In genomic region chr21:8255094-8255493, GRCh38 we compare ENCODE assay signal across 7 cellular contexts.
A peak's percentile ranks its signal among the peaks of the same experiment; 100 is the strongest.
DNase-seq lines count a peak whose midpoint lies in the region; ATAC-seq lines count a peak whose summit lies in the region.
"Not testable (repeated sequence)": the region's sequence is repeated elsewhere in the genome, so short reads cannot be mapped to it uniquely, and the experiment has no call there.

No MANE protein-coding gene starts in this region.

- not testable (repeated sequence) for H3K36me3 Mint-ChIP-seq in activated CD8-positive, alpha-beta T cell treated with anti-CD3 and anti-CD28 coated beads, Interleukin-2, amount 10 ng/mL, durations not matched to agents 7 days and 5 days (ENCODE audit: low read depth); activated T-cell treated with anti-CD3 and anti-CD28 coated beads, Interleukin-2, amount 50 U/mL, for 72 hours (ENCODE audit: insufficient read depth in 2 of 2); activated naive CD8-positive, alpha-beta T cell treated with anti-CD3 and anti-CD28 coated beads, Interleukin-2, amount 50 U/mL, for 24 hours (ENCODE audit: low read depth)

- H3K9me3 Mint-ChIP-seq in activated CD8-positive, alpha-beta T cell treated with anti-CD3 and anti-CD28 coated beads, Interleukin-2, amount 10 ng/mL, durations not matched to agents 7 days and 5 days (ENCODE audit: insufficient read depth); activated T-cell treated with anti-CD3 and anti-CD28 coated beads, Interleukin-2, amount 50 U/mL, for 72 hours; activated naive CD8-positive, alpha-beta T cell treated with anti-CD3 and anti-CD28 coated beads, Interleukin-2, amount 50 U/mL, for 24 hours: not testable (repeated sequence)

- not testable (repeated sequence) for H3K27ac Mint-ChIP-seq in activated CD8-positive, alpha-beta T cell treated with anti-CD3 and anti-CD28 coated beads, Interleukin-2, amount 10 ng/mL, durations not matched to agents 7 days and 5 days; activated T-cell treated with anti-CD3 and anti-CD28 coated beads, Interleukin-2, amount 50 U/mL, for 72 hours; activated naive CD8-positive, alpha-beta T cell treated with anti-CD3 and anti-CD28 coated beads, Interleukin-2, amount 50 U/mL, for 24 hours

- POLR2A ChIA-PET in activated CD8-positive, alpha-beta T cell treated with anti-CD3 and anti-CD28 coated beads, Interleukin-2, amount 10 ng/mL, durations not matched to agents 7 days and 5 days (lab: Charles Lee): not testable (repeated sequence)

- H3K4me3 Mint-ChIP-seq in activated CD8-positive, alpha-beta T cell treated with anti-CD3 and anti-CD28 coated beads, Interleukin-2, amount 10 ng/mL, durations not matched to agents 7 days and 5 days; activated T-cell treated with anti-CD3 and anti-CD28 coated beads, Interleukin-2, amount 50 U/mL, for 72 hours; activated naive CD8-positive, alpha-beta T cell treated with anti-CD3 and anti-CD28 coated beads, Interleukin-2, amount 50 U/mL, for 24 hours: not testable (repeated sequence)

- DNase-seq in activated CD4-positive, CD25-positive, alpha-beta regulatory T cell treated with anti-CD3 and anti-CD28 coated beads, Interleukin-2, amount 50 U/mL, for 16 hours (ENCODE audit: low read depth, low spot score): peak; percentile 0
- DNase-seq in activated CD8-positive, alpha-beta T cell treated with anti-CD3 and anti-CD28 coated beads, Interleukin-2, amount 10 ng/mL, durations not matched to agents 7 days and 5 days: peak; percentile 19
- DNase-seq in activated T-cell treated with anti-CD3 and anti-CD28 coated beads, Interleukin-2, amount 50 U/mL, for 72 hours: peak; percentile 1 to 25
- peak; percentile 3 for DNase-seq in activated naive CD8-positive, alpha-beta T cell treated with anti-CD3 and anti-CD28 coated beads, Interleukin-2, amount 50 U/mL, for 24 hours
- DNase-seq in left lobe of liver (ENCODE audit: low spot score) (peak; percentile 45), posterior vena cava (ENCODE audit: low spot score) (peak; percentile 18)
- peak; percentile 34 for DNase-seq in stimulated activated CD8-positive, alpha-beta memory T cell treated with anti-CD3 and anti-CD28 coated beads, Interleukin-4, amount 100 ng/mL, for 48 hours

- intact Hi-C loops in posterior vena cava (cut with DNase I): not testable (repeated sequence)

- not testable (repeated sequence) for ATAC-seq in activated CD8-positive, alpha-beta T cell treated with anti-CD3 and anti-CD28 coated beads, Interleukin-2, amount 10 ng/mL, durations not matched to agents 7 days and 5 days; activated T-cell treated with anti-CD3 and anti-CD28 coated beads, Interleukin-2, amount 50 U/mL, for 72 hours (replicated peaks in 1 of 2); activated naive CD8-positive, alpha-beta T cell treated with anti-CD3 and anti-CD28 coated beads, Interleukin-2, amount 50 U/mL, for 24 hours; left lobe of liver

- CTCF ChIA-PET in activated CD8-positive, alpha-beta T cell treated with anti-CD3 and anti-CD28 coated beads, Interleukin-2, amount 10 ng/mL, durations not matched to agents 7 days and 5 days (lab: Charles Lee): not testable (repeated sequence)

- not testable (repeated sequence) for H3K4me1 Mint-ChIP-seq in activated CD8-positive, alpha-beta T cell treated with anti-CD3 and anti-CD28 coated beads, Interleukin-2, amount 10 ng/mL, durations not matched to agents 7 days and 5 days (ENCODE audit: low read depth); activated T-cell treated with anti-CD3 and anti-CD28 coated beads, Interleukin-2, amount 50 U/mL, for 72 hours (ENCODE audit: low read depth); activated naive CD8-positive, alpha-beta T cell treated with anti-CD3 and anti-CD28 coated beads, Interleukin-2, amount 50 U/mL, for 24 hours

- not testable (repeated sequence) for H3K27me3 Mint-ChIP-seq in activated CD8-positive, alpha-beta T cell treated with anti-CD3 and anti-CD28 coated beads, Interleukin-2, amount 10 ng/mL, durations not matched to agents 7 days and 5 days (ENCODE audit: low read depth); activated T-cell treated with anti-CD3 and anti-CD28 coated beads, Interleukin-2, amount 50 U/mL, for 72 hours (ENCODE audit: low read depth); activated naive CD8-positive, alpha-beta T cell treated with anti-CD3 and anti-CD28 coated beads, Interleukin-2, amount 50 U/mL, for 24 hours
